Comparison of ENCODE assay signal across 8 cellular contexts in the genomic region with DNA sequence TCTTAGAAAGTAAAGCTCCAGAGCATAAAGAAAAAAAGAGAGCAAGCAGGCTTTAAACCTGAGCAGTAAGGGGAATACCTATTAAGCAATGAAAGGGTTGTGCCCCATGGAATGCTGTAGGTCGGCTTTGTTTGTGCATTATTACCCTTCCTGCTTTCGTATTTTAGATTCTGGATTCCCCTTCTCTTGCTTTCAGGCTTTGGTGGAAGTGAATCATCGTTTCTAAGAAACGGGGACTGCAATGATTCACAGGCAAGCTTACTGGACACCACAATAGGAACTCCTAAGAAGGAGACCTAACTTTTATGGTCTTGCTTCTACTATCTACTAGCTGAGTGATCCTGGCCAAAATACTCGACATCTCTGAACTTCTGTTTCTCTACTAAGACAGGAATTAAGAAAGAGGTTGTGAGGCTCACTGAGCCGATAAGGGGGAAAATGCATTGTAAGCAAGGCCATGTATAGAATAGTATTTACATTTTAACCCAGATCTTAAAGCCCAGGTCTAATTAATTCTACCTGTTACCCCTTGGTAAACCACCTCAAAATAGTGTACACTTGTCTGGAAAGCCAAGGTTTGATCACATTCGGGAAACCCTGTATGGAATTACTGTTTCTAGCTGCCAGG. TPM values are rescaled to one million over a fixed set of nuclear protein-coding genes. Genes with fewer than 3 reads are reported as not detected.
A peak's percentile ranks its signal among the peaks of the same experiment; 100 is the strongest.
DNase-seq lines count a peak whose midpoint lies in the region; ATAC-seq and TF ChIP-seq lines count a peak whose summit lies in the region.

No MANE protein-coding gene starts in this region.

- H3K4me3 ChIP-seq in adipocyte (ENCODE audit: low read length): peak overlapping the region; percentile 84
- H3K4me3 ChIP-seq in lung: no peak overlapping the region
- H3K4me3 ChIP-seq in thyroid gland (replicated peaks in 1 of 3): no peak overlapping the region

- intact Hi-C loops in thyroid gland (cut with DNase I): no loop called here

- 33 to 37% methylated on average over 7 of the region's 7 CpGs for WGBS in lung, 2 donors
- WGBS in thyroid gland, 2 donors: 51 to 74% methylated on average over 7 of the region's 7 CpGs

- H3K4me1 ChIP-seq in ES-I3 (ENCODE audit: insufficient read depth, low read length) (peaks cover 10% of the 10 kb centered on the region), adipocyte (ENCODE audit: control insufficient read depth, insufficient read depth, low read length) (peaks cover 22% of the 10 kb centered on the region), lung (ENCODE audit: control insufficient read depth in 2 of 2, insufficient read depth in 2 of 2, low read length in 2 of 2) (peaks cover 0 to 7% of the 10 kb centered on the region in 2 donors), thyroid gland (peaks cover 0 to 14% of the 10 kb centered on the region in 2 donors)

- ATAC-seq in GM21515 (IDR thresholded peaks at IDR 0.05; ENCODE audit: unreplicated experiment): peak; percentile 45
- peak; percentile 66 for ATAC-seq in lung (ENCODE audit: insufficient read depth, low FRiP score)

- H3K36me3 ChIP-seq in ES-I3 (ENCODE audit: insufficient read depth, low read length): no peaks in the 10 kb centered on the region
- H3K36me3 ChIP-seq in adipocyte (ENCODE audit: control insufficient read depth, insufficient read depth, low read length, severe bottlenecking): peaks cover 17% of the 10 kb centered on the region
- peaks cover 0 to 10% of the 10 kb centered on the region in 2 donors for H3K36me3 ChIP-seq in lung (ENCODE audit: control insufficient read depth in 2 of 2, insufficient read depth in 2 of 2, low read length in 2 of 2)
- no peaks in the 10 kb centered on the region for H3K36me3 ChIP-seq in thyroid gland

- TF ChIP-seq CTCF in lung (IDR thresholded peaks at IDR 0.05; ENCODE audit: control extremely low read depth, extremely low read depth) (no peak), thyroid gland (IDR thresholded peaks at IDR 0.05) (no peak)

- no peak overlapping the region for H3K27ac ChIP-seq in lung (ENCODE audit: low read depth in 1 of 2, low read length in 1 of 2)
- H3K27ac ChIP-seq in thyroid gland: no peak overlapping the region

- H3K9me3 ChIP-seq in ES-I3 (ENCODE audit: control insufficient read depth, insufficient read depth, low read length) (no peaks in the 10 kb centered on the region), adipocyte (ENCODE audit: control insufficient read depth, low read length) (no peaks in the 10 kb centered on the region), lung (ENCODE audit: control insufficient read depth in 2 of 2, insufficient read depth in 1 of 2, low read length in 1 of 2) (no peaks in the 10 kb centered on the region), thyroid gland (no peaks in the 10 kb centered on the region)

- H3K27me3 ChIP-seq in adipocyte (replicated peaks; ENCODE audit: control insufficient read depth, insufficient read depth, low read length) (no peaks in the 10 kb centered on the region), lung (ENCODE audit: control insufficient read depth, insufficient read depth) (no peaks in the 10 kb centered on the region), thyroid gland (no peaks in the 10 kb centered on the region)

- H3K9ac ChIP-seq in ES-I3 (ENCODE audit: low read depth, low read length) (peak overlapping the region; percentile 84; the same call in 1 of the 2 replicates), adipocyte (ENCODE audit: low read length) (no peak overlapping the region)

- DNase-seq in LHCN-M2 (ENCODE audit: low read depth) (peak; percentile 89), adipocyte (ENCODE audit: low read depth) (peak; percentile 84), lung (ENCODE audit: low spot score) (no peak), NCI-H2196 (lab: John Stamatoyannopoulos, UW; ENCODE audit: unreplicated experiment) (no peak), thyroid gland (no peak)
- no peak for DNase-seq in stimulated activated naive CD4-positive, alpha-beta T cell (lab: John Stamatoyannopoulos, UW)

- TF ChIP-seq POLR2A in thyroid gland (IDR thresholded peaks at IDR 0.05): no peak

RNA-seq across cellular contexts. Expression of gene BMAL2, which starts 1.2 kb away (rescaled TPM):
- total RNA-seq in LHCN-M2 (2014; rRNA removed): 21.3 and 25.1 TPM in 2 replicates
- polyA plus RNA-seq in LHCN-M2 (2012): 5.8 TPM
- total RNA-seq in lung: 1 to 10 TPM; 1.6 to 7.3 TPM
- polyA plus RNA-seq in lung: 1 to 10 TPM; 1.5 to 7.8 TPM
- total RNA-seq in thyroid gland: 1 to 10 TPM in 1 of 4 donors, under 1 TPM in 3; 0.63 to 3.2 (median 0.68) TPM

Comparison
In these comparisons a context has a peak if more than half of its experiments do, and no peak if none do; other contexts are left out.
1. DNase-seq: peak in LHCN-M2 (single experiment) and adipocyte (single experiment); none in lung (single experiment), NCI-H2196 (single experiment), thyroid gland (0 of 2) and stimulated activated naive CD4-positive, alpha-beta T cell (0 of 6).